Comparison of ENCODE assay signal across 17 cellular contexts in genomic region chr10:24370877-24371276, GRCh38.
"Had no signal": no experiment of that assay in that cellular context is flagged by ENCODE, and none has a peak within 500 bp of the region (broad histone marks: within the 10 kb centered on the region; RNA-seq: fewer than 3 reads in every experiment).

No MANE protein-coding gene starts in this region.

- H3K27ac ChIP-seq: ascending aorta, esophagus muscularis mucosa, upper lobe of left lung, VCaP had no signal

- H3K36me3 ChIP-seq: ascending aorta, esophagus muscularis mucosa, upper lobe of left lung had no signal

- H3K27me3 ChIP-seq: ascending aorta, esophagus muscularis mucosa, upper lobe of left lung had no signal

- H3K9me3 ChIP-seq: ascending aorta, esophagus muscularis mucosa, upper lobe of left lung had no signal

- H3K4me3 ChIP-seq: ascending aorta, esophagus muscularis mucosa, upper lobe of left lung had no signal

- H3K4me1 ChIP-seq: ascending aorta, upper lobe of left lung had no signal

- DNase-seq: activated CD4-positive, alpha-beta T cell treated with anti-CD3 and anti-CD28 coated beads for 1 hour; activated CD8-positive, alpha-beta memory T cell treated with anti-CD3 and anti-CD28 coated beads for 24 hours; activated CD8-positive, alpha-beta memory T cell treated with anti-CD3 and anti-CD28 coated beads, Interleukin-2, amount 50 U/mL, for 48 hours; activated effector memory CD4-positive, alpha-beta T cell treated with Interleukin-2 at 50 U/mL for 16 hours; activated naive CD4-positive, alpha-beta T cell treated with anti-CD3 and anti-CD28 coated beads, Interleukin-2, amount 10 ng/mL, durations not matched to agents 7 days and 5 days; activated T-cell treated with anti-CD3 and anti-CD28 coated beads, Interleukin-2, amount 50 U/mL, for 48 hours; effector CD4-positive, alpha-beta T cell; glutamatergic neuron; occipital lobe; right cardiac atrium; small intestine; stimulated activated CD4-positive, alpha-beta T cell treated with anti-CD3 and anti-CD28 coated beads, Interleukin-4, amount 100 ng/mL, for 1 hour; stimulated activated naive CD8-positive, alpha-beta T cell treated with anti-CD3 and anti-CD28 coated beads, Interleukin-15, amount 100 ng/mL, for 72 hours; upper lobe of left lung had no signal
